Comparison of ENCODE assay signal across 1 cellular context in genomic region chr3:52705688-52706686, GRCh38.
TF ChIP-seq lines count a peak whose summit lies in the region.

Gene GLT8D1, minus strand, starts transcription at chr3:52705791. Its CDS starts 5,331 bp downstream, at chr3:52700460.
Gene SPCS1, plus strand, starts transcription at chr3:52706106. Its CDS starts 141 bp downstream, at chr3:52706247.

TF ChIP-seq in WTC11, 78 proteins besides CTCF, POLR2A, EP300 and RAD21 (continued from another document):
- TF ChIP-seq ATF6 (CRISPR knock-in tag; IDR thresholded peaks at IDR 0.05), result no peak
- peak; percentile 85 for TF ChIP-seq MAX (CRISPR knock-in tag; IDR thresholded peaks at IDR 0.05)
- TF ChIP-seq ERG (CRISPR knock-in tag; IDR thresholded peaks at IDR 0.05), result no peak
- 0 out of 2 replicates have a peak, but pooled peaks have one; percentile 13 for TF ChIP-seq ZNF317 (CRISPR knock-in tag; IDR thresholded peaks at IDR 0.05; ENCODE audit: borderline replicate concordance, low read depth)
- TF ChIP-seq ATF1 (CRISPR knock-in tag; IDR thresholded peaks at IDR 0.05), result peak; percentile 82; the same call in 1 of the 2 replicates
- TF ChIP-seq ZNF263 (CRISPR knock-in tag; IDR thresholded peaks at IDR 0.05; ENCODE audit: low read depth), result peak; percentile 39; the same call in 1 of the 2 replicates
- TF ChIP-seq SMAD3 (CRISPR knock-in tag; IDR thresholded peaks at IDR 0.05; ENCODE audit: borderline replicate concordance), result peak; percentile 46; the same call in 1 of the 2 replicates
- peak; percentile 83; the same call in 1 of the 2 replicates for TF ChIP-seq MYBL2 (CRISPR knock-in tag; IDR thresholded peaks at IDR 0.05)
- peak; percentile 70 for TF ChIP-seq NR2C2 (CRISPR knock-in tag; IDR thresholded peaks at IDR 0.05)
- peak; percentile 42; the same call in 1 of the 2 replicates for TF ChIP-seq ZNF219 (CRISPR knock-in tag; IDR thresholded peaks at IDR 0.05; ENCODE audit: borderline replicate concordance)
- TF ChIP-seq ZNF281 (CRISPR knock-in tag; IDR thresholded peaks at IDR 0.05), result 0 out of 2 replicates have a peak, but pooled peaks have one; percentile 12
- 0 out of 2 replicates have a peak, but pooled peaks have one; percentile 2 for TF ChIP-seq NFYB (CRISPR knock-in tag; conservative IDR thresholded peaks at IDR 0.05; ENCODE audit: low read depth)
- peak; percentile 73; the same call in 1 of the 2 replicates for TF ChIP-seq FOXK1 (CRISPR knock-in tag; IDR thresholded peaks at IDR 0.05)
- TF ChIP-seq SP1 (CRISPR knock-in tag; conservative IDR thresholded peaks at IDR 0.05), result peak; percentile 74
- TF ChIP-seq MLX (CRISPR knock-in tag; IDR thresholded peaks at IDR 0.05), result no peak
- peak; percentile 14; the same call in 1 of the 2 replicates for TF ChIP-seq ZNF232 (CRISPR knock-in tag; IDR thresholded peaks at IDR 0.05)
- TF ChIP-seq IRF1 (CRISPR knock-in tag; IDR thresholded peaks at IDR 0.05), result peak; percentile 54; the same call in 1 of the 2 replicates
- TF ChIP-seq ZNF425 (CRISPR knock-in tag; conservative IDR thresholded peaks at IDR 0.05), result no peak
- TF ChIP-seq PRRX2 (CRISPR knock-in tag; IDR thresholded peaks at IDR 0.05), result no peak
- peak; percentile 53; the same call in 1 of the 2 replicates for TF ChIP-seq E2F5 (CRISPR knock-in tag; IDR thresholded peaks at IDR 0.05)
- TF ChIP-seq NFE2L1 (CRISPR knock-in tag; IDR thresholded peaks at IDR 0.05), result 0 out of 2 replicates have a peak, but pooled peaks have one; percentile 66
- TF ChIP-seq NR1H2 (CRISPR knock-in tag; IDR thresholded peaks at IDR 0.05), result no peak
- TF ChIP-seq E2F1 (CRISPR knock-in tag; IDR thresholded peaks at IDR 0.05), result peak; percentile 87; the same call in 1 of the 2 replicates
- TF ChIP-seq ZNF121 (CRISPR knock-in tag; IDR thresholded peaks at IDR 0.05), result no peak
- TF ChIP-seq SMAD4 (CRISPR knock-in tag; IDR thresholded peaks at IDR 0.05), result no peak
- no peak for TF ChIP-seq CDX4 (CRISPR knock-in tag; IDR thresholded peaks at IDR 0.05; ENCODE audit: borderline replicate concordance)
- TF ChIP-seq USF1 (CRISPR knock-in tag; IDR thresholded peaks at IDR 0.05), result peak; percentile 43; the same call in 1 of the 2 replicates
- 0 out of 2 replicates have a peak, but pooled peaks have one; percentile 10 for TF ChIP-seq ETV6 (CRISPR knock-in tag; IDR thresholded peaks at IDR 0.05)
- TF ChIP-seq ZNF416 (CRISPR knock-in tag; IDR thresholded peaks at IDR 0.05), result no peak
